8 cellular contexts compared by ENCODE assay signal in genomic region chr4:186724048-186724860, GRCh38. TPM values are rescaled to one million over a fixed set of nuclear protein-coding genes. Genes with fewer than 3 reads are reported as not detected.
DNase-seq lines count a peak whose midpoint lies in the region; ATAC-seq and TF ChIP-seq lines count a peak whose summit lies in the region.

No MANE protein-coding gene starts in this region.

- DNase-seq in cerebellum (ENCODE audit: low spot score): peak; percentile 57
- no peak for DNase-seq in natural killer cell
- DNase-seq in SKM-1 (lab: John Stamatoyannopoulos, UW; ENCODE audit: unreplicated experiment): no peak
- DNase-seq in GM19240 (ENCODE audit: insufficient read length, low spot score): no peak

- no peak overlapping the region for H3K4me3 Mint-ChIP-seq in natural killer cell

- ATAC-seq in natural killer cell: no peak

- peaks cover 0 to 26% (median 16%) of the 10 kb centered on the region in 11 experiments; a peak in 15 of 22 replicates for H3K36me3 ChIP-seq in BLaER1 treated with 17β-estradiol and CSF1 and Interleukin-3, amounts not matched to agents 10 nM and 100 nM
- H3K36me3 ChIP-seq in HUES48 (ENCODE audit: control insufficient read depth, insufficient read depth, low read length): no peaks in the 10 kb centered on the region
- H3K36me3 ChIP-seq in subcutaneous abdominal adipose tissue (ENCODE audit: control insufficient read depth in 5 of 5, insufficient read depth in 5 of 5, low read length in 5 of 5): no peaks in the 10 kb centered on the region

- H3K4me1 ChIP-seq in BLaER1 treated with 17β-estradiol and CSF1 and Interleukin-3, amounts not matched to agents 10 nM and 100 nM: peaks cover 12 to 42% (median 36%) of the 10 kb centered on the region in 10 experiments
- H3K4me1 ChIP-seq in HUES48 (ENCODE audit: control insufficient read depth, insufficient read depth, low read length) (peaks cover 25% of the 10 kb centered on the region), subcutaneous abdominal adipose tissue (ENCODE audit: control insufficient read depth in 5 of 5, insufficient read depth in 5 of 5, low read length in 5 of 5) (peaks cover 2 to 50% (median 46%) of the 10 kb centered on the region in 5 donors)

- H3K9ac ChIP-seq in BLaER1 treated with 17β-estradiol and CSF1 and Interleukin-3, amounts not matched to agents 10 nM and 100 nM: peak overlapping the region; percentile 84 to 94 (median 91)
- peak overlapping the region; percentile 74 for H3K9ac ChIP-seq in HUES48 (ENCODE audit: low read depth, low read length)
- H3K9ac ChIP-seq in subcutaneous abdominal adipose tissue (ENCODE audit: low read length in 5 of 5): peak overlapping the region; percentile 52 to 86 (median 82)

- H3K9me3 Mint-ChIP-seq in natural killer cell: peaks cover 0 to 3% of the 10 kb centered on the region in 2 donors

- intact Hi-C loops in natural killer cell (cut with micrococcal nuclease): no loop called here

- H3K4me1 Mint-ChIP-seq in natural killer cell: no peaks in the 10 kb centered on the region

- H3K27ac ChIP-seq in BLaER1 treated with 17β-estradiol and CSF1 and Interleukin-3, amounts not matched to agents 10 nM and 100 nM: peak overlapping the region; percentile 71 to 94 (median 90); a peak in 21 of 22 replicates
- H3K27ac ChIP-seq in HUES48 (ENCODE audit: low read depth, low read length) (peak overlapping the region; percentile 99), layer of hippocampus (ENCODE audit: low read depth, low read length) (peak overlapping the region; percentile 83), subcutaneous abdominal adipose tissue (ENCODE audit: low read depth, low read length) (peak overlapping the region; percentile 93)

- no peak for TF ChIP-seq CTCF in natural killer cell (IDR thresholded peaks at IDR 0.05)

- H3K36me3 Mint-ChIP-seq in natural killer cell: no peaks in the 10 kb centered on the region

- peaks cover 15 to 28% (median 24%) of the 10 kb centered on the region in 11 experiments for H3K9me3 ChIP-seq in BLaER1 treated with 17β-estradiol and CSF1 and Interleukin-3, amounts not matched to agents 10 nM and 100 nM (replicated peaks in 1 of 11)
- H3K9me3 ChIP-seq in HUES48 (ENCODE audit: control insufficient read depth, insufficient read depth, low read length) (no peaks in the 10 kb centered on the region), subcutaneous abdominal adipose tissue (ENCODE audit: control insufficient read depth in 5 of 5, low read length in 5 of 5) (peaks cover 0 to 15% (median 10%) of the 10 kb centered on the region in 5 donors)

- peak overlapping the region; percentile 76 to 97 (median 92) for H3K4me3 ChIP-seq in BLaER1 treated with 17β-estradiol and CSF1 and Interleukin-3, amounts not matched to agents 10 nM and 100 nM
- H3K4me3 ChIP-seq in HUES48 (ENCODE audit: low read depth, low read length): peak overlapping the region; percentile 94
- H3K4me3 ChIP-seq in subcutaneous abdominal adipose tissue (ENCODE audit: low read depth in 1 of 5, low read length in 5 of 5): peak overlapping the region; percentile 76 to 96 (median 87)

- peaks cover 0 to 10% (median 0%) of the 10 kb centered on the region in 11 experiments; a peak in 5 of 22 replicates for H3K27me3 ChIP-seq in BLaER1 treated with 17β-estradiol and CSF1 and Interleukin-3, amounts not matched to agents 10 nM and 100 nM
- peaks cover 26% of the 10 kb centered on the region for H3K27me3 ChIP-seq in HUES48 (ENCODE audit: control insufficient read depth, insufficient read depth, low read length)
- H3K27me3 ChIP-seq in layer of hippocampus (ENCODE audit: control insufficient read depth, insufficient read depth, low read length): no peaks in the 10 kb centered on the region
- H3K27me3 ChIP-seq in subcutaneous abdominal adipose tissue (ENCODE audit: control insufficient read depth in 5 of 5, insufficient read depth in 4 of 5, low read length in 5 of 5): peaks cover 0 to 12% (median 3%) of the 10 kb centered on the region in 5 donors

- H3K27ac Mint-ChIP-seq in natural killer cell: no peak overlapping the region

- peak overlapping the region; percentile 85 to 99 (median 94) for H3K4me2 ChIP-seq in BLaER1 treated with 17β-estradiol and CSF1 and Interleukin-3, amounts not matched to agents 10 nM and 100 nM

- peaks cover 31 to 34% of the 10 kb centered on the region in 2 donors for H3K27me3 Mint-ChIP-seq in natural killer cell (ENCODE audit: low read depth in 2 of 2)

- peaks cover 0 to 27% (median 0%) of the 10 kb centered on the region in 11 experiments; a peak in 5 of 22 replicates for H4K20me1 ChIP-seq in BLaER1 treated with 17β-estradiol and CSF1 and Interleukin-3, amounts not matched to agents 10 nM and 100 nM

RNA-seq across cellular contexts. Expression of gene FAT1, which starts 0.6 kb away (rescaled TPM):
- 85.3 TPM for total RNA-seq in cerebellum
- total RNA-seq in natural killer cell: not detected

Comparison
In these comparisons a context has a peak if more than half of its experiments do, and no peak if none do; other contexts are left out.
1. RNA of gene FAT1, which starts 0.6 kb away (total RNA-seq): 85.3 TPM in cerebellum (single experiment); not detected in natural killer cell; every median in the first group is over 10 times any median in the second.
2. Peak in every context shown above with its lines, with median percentiles within 50 percentile points of each other: H3K27ac ChIP-seq, H3K4me3 ChIP-seq and H3K9ac ChIP-seq.